In the genomic region with DNA sequence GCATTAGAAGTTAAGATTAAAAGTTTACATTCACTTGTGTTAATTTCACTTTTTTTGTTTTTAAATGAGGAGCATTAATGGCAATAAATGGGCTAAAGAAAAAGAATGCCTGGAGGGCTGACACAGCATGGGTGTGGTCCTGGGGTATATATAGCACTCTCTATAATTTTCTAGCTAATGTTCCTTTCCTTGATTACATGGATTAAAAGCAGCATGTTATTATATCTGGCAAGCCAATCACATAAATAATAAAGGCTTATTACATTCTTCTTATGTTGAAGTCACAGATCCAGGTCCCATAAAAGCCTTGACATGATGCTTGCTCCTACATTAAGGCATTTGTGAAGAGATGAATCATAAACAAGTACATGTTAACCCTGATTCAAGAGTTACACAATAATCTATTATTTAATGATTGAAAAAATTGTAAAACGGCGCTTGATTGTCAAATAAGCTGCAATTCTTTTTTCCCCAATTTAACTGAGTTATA, we compare ENCODE assay signal across 1 cellular context.
TF ChIP-seq lines count a peak whose summit lies in the region.

No MANE protein-coding gene starts in this region.

TF ChIP-seq in GM23338, 12 proteins besides CTCF, POLR2A, EP300 and RAD21 (continued from another document):
- TF ChIP-seq, protein P1, sequence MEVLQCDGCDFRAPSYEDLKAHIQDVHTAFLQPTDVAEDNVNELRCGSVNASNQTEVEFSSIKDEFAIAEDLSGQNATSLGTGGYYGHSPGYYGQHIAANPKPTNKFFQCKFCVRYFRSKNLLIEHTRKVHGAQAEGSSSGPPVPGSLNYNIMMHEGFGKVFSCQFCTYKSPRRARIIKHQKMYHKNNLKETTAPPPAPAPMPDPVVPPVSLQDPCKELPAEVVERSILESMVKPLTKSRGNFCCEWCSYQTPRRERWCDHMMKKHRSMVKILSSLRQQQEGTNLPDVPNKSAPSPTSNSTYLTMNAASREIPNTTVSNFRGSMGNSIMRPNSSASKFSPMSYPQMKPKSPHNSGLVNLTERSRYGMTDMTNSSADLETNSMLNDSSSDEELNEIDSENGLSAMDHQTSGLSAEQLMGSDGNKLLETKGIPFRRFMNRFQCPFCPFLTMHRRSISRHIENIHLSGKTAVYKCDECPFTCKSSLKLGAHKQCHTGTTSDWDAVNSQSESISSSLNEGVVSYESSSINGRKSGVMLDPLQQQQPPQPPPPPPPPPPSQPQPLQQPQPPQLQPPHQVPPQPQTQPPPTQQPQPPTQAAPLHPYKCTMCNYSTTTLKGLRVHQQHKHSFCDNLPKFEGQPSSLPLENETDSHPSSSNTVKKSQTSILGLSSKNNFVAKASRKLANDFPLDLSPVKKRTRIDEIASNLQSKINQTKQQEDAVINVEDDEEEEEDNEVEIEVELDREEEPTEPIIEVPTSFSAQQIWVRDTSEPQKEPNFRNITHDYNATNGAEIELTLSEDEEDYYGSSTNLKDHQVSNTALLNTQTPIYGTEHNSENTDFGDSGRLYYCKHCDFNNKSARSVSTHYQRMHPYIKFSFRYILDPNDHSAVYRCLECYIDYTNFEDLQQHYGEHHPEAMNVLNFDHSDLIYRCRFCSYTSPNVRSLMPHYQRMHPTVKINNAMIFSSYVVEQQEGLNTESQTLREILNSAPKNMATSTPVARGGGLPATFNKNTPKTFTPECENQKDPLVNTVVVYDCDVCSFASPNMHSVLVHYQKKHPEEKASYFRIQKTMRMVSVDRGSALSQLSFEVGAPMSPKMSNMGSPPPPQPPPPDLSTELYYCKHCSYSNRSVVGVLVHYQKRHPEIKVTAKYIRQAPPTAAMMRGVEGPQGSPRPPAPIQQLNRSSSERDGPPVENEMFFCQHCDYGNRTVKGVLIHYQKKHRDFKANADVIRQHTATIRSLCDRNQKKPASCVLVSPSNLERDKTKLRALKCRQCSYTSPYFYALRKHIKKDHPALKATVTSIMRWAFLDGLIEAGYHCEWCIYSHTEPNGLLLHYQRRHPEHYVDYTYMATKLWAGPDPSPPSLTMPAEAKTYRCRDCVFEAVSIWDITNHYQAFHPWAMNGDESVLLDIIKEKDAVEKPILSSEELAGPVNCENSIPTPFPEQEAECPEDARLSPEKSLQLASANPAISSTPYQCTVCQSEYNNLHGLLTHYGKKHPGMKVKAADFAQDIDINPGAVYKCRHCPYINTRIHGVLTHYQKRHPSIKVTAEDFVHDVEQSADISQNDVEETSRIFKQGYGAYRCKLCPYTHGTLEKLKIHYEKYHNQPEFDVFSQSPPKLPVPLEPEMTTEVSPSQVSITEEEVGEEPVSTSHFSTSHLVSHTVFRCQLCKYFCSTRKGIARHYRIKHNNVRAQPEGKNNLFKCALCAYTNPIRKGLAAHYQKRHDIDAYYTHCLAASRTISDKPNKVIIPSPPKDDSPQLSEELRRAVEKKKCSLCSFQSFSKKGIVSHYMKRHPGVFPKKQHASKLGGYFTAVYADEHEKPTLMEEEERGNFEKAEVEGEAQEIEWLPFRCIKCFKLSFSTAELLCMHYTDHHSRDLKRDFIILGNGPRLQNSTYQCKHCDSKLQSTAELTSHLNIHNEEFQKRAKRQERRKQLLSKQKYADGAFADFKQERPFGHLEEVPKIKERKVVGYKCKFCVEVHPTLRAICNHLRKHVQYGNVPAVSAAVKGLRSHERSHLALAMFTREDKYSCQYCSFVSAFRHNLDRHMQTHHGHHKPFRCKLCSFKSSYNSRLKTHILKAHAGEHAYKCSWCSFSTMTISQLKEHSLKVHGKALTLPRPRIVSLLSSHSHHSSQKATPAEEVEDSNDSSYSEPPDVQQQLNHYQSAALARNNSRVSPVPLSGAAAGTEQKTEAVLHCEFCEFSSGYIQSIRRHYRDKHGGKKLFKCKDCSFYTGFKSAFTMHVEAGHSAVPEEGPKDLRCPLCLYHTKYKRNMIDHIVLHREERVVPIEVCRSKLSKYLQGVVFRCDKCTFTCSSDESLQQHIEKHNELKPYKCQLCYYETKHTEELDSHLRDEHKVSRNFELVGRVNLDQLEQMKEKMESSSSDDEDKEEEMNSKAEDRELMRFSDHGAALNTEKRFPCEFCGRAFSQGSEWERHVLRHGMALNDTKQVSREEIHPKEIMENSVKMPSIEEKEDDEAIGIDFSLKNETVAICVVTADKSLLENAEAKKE (CRISPR knock-in tag; IDR thresholded peaks at IDR 0.05): no peak
- TF ChIP-seq, protein P2, sequence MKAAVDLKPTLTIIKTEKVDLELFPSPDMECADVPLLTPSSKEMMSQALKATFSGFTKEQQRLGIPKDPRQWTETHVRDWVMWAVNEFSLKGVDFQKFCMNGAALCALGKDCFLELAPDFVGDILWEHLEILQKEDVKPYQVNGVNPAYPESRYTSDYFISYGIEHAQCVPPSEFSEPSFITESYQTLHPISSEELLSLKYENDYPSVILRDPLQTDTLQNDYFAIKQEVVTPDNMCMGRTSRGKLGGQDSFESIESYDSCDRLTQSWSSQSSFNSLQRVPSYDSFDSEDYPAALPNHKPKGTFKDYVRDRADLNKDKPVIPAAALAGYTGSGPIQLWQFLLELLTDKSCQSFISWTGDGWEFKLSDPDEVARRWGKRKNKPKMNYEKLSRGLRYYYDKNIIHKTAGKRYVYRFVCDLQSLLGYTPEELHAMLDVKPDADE (IDR thresholded peaks at IDR 0.05): no peak
- TF ChIP-seq JUNB (IDR thresholded peaks at IDR 0.05; ENCODE audit: unreplicated experiment): no peak
TF ChIP-seq in GM23338: peak in this region for 0.
